20 cellular contexts compared by ENCODE assay signal in the genomic region with DNA sequence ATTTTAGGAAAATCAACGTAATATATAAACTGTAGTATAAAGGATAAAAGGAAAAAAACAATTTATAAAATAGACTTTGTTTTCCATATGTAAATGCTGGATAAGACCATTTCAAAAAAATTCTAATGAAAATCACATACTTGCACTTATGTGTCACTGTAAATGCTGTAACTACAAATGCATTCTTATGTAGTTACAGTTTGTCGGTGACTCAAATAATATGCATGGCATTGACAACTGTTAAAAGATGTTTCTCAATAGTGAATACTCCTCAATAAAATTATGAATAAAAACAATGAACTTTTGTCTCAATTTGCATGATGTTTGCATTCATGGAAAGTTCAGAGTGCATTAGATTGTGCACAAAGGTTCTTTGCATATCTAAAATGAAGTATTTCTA.
"Had no signal": no experiment of that assay in that cellular context is flagged by ENCODE, and none has a peak within 500 bp of the region (broad histone marks: within the 10 kb centered on the region; RNA-seq: fewer than 3 reads in every experiment).

No MANE protein-coding gene starts in this region.

- DNase-seq: activated CD4-positive, alpha-beta memory T cell treated with anti-CD3 and anti-CD28 coated beads for 36 hours; activated CD8-positive, alpha-beta memory T cell treated with anti-CD3 and anti-CD28 coated beads, Interleukin-2, amount 10 ng/mL, durations not matched to agents 7 days and 5 days; activated naive CD4-positive, alpha-beta T cell treated with anti-CD3 and anti-CD28 coated beads, Interleukin-2, amount 10 ng/mL, durations not matched to agents 7 days and 5 days; activated T-cell treated with anti-CD3 and anti-CD28 coated beads, Interleukin-2, amount 50 U/mL, for 24 hours; central memory CD4-positive, alpha-beta T cell; effector CD8-positive, alpha-beta T cell; hippocampal formation; left ventricle myocardium inferior; mucosa of descending colon; naive thymus-derived CD4-positive, alpha-beta T cell; sigmoid colon; stimulated activated CD4-positive, alpha-beta T cell treated with anti-CD3 and anti-CD28 coated beads, Interleukin-1b, Interleukin-23, amount 100 ng/mL, for 48 hours; stimulated activated naive CD8-positive, alpha-beta T cell treated with anti-CD3 and anti-CD28 coated beads, Interleukin-15, amount 100 ng/mL, for 72 hours; T-helper 1 cell; testis; upper lobe of left lung; WERI-Rb-1 had no signal

- H3K36me3 ChIP-seq: left ventricle myocardium inferior, sigmoid colon, upper lobe of left lung, WERI-Rb-1 had no signal

- H3K79me2 ChIP-seq: parathyroid adenoma had no signal

- H3K4me3 Mint-ChIP-seq: activated CD4-positive, alpha-beta memory T cell treated with anti-CD3 and anti-CD28 coated beads for 36 hours; activated CD8-positive, alpha-beta memory T cell treated with anti-CD3 and anti-CD28 coated beads, Interleukin-2, amount 10 ng/mL, durations not matched to agents 7 days and 5 days; activated naive CD4-positive, alpha-beta T cell treated with anti-CD3 and anti-CD28 coated beads, Interleukin-2, amount 10 ng/mL, durations not matched to agents 7 days and 5 days; activated T-cell treated with anti-CD3 and anti-CD28 coated beads, Interleukin-2, amount 50 U/mL, for 24 hours; memory B cell; naive thymus-derived CD4-positive, alpha-beta T cell; stimulated activated naive CD8-positive, alpha-beta T cell treated with anti-CD3 and anti-CD28 coated beads, Interleukin-15, amount 100 ng/mL, for 72 hours had no signal

- H3K9me3 ChIP-seq: mucosa of descending colon, sigmoid colon, testis, upper lobe of left lung had no signal

- H3K4me3 ChIP-seq: coronary artery, left ventricle myocardium inferior, mucosa of descending colon, sigmoid colon, testis, upper lobe of left lung had no signal

- H3K27me3 ChIP-seq: sigmoid colon, testis, upper lobe of left lung had no signal

- H3K9ac ChIP-seq: parathyroid adenoma had no signal

- H3K36me3 Mint-ChIP-seq: activated CD4-positive, alpha-beta memory T cell treated with anti-CD3 and anti-CD28 coated beads for 36 hours; activated CD8-positive, alpha-beta memory T cell treated with anti-CD3 and anti-CD28 coated beads, Interleukin-2, amount 10 ng/mL, durations not matched to agents 7 days and 5 days; activated naive CD4-positive, alpha-beta T cell treated with anti-CD3 and anti-CD28 coated beads, Interleukin-2, amount 10 ng/mL, durations not matched to agents 7 days and 5 days; memory B cell; naive thymus-derived CD4-positive, alpha-beta T cell had no signal

- ATAC-seq: activated CD8-positive, alpha-beta memory T cell treated with anti-CD3 and anti-CD28 coated beads, Interleukin-2, amount 10 ng/mL, durations not matched to agents 7 days and 5 days; mucosa of descending colon; naive thymus-derived CD4-positive, alpha-beta T cell; stimulated activated naive CD8-positive, alpha-beta T cell treated with anti-CD3 and anti-CD28 coated beads, Interleukin-15, amount 100 ng/mL, for 72 hours had no signal

- H3K27ac ChIP-seq: coronary artery, left ventricle myocardium inferior, parathyroid adenoma, sigmoid colon, testis, upper lobe of left lung, WERI-Rb-1 had no signal

- H3K27me3 Mint-ChIP-seq: activated CD4-positive, alpha-beta memory T cell treated with anti-CD3 and anti-CD28 coated beads for 36 hours; activated CD8-positive, alpha-beta memory T cell treated with anti-CD3 and anti-CD28 coated beads, Interleukin-2, amount 10 ng/mL, durations not matched to agents 7 days and 5 days; activated naive CD4-positive, alpha-beta T cell treated with anti-CD3 and anti-CD28 coated beads, Interleukin-2, amount 10 ng/mL, durations not matched to agents 7 days and 5 days; activated T-cell treated with anti-CD3 and anti-CD28 coated beads, Interleukin-2, amount 50 U/mL, for 24 hours; memory B cell; naive thymus-derived CD4-positive, alpha-beta T cell; stimulated activated naive CD8-positive, alpha-beta T cell treated with anti-CD3 and anti-CD28 coated beads, Interleukin-15, amount 100 ng/mL, for 72 hours had no signal

- H2AFZ ChIP-seq: parathyroid adenoma had no signal

- H3K4me1 Mint-ChIP-seq: activated CD8-positive, alpha-beta memory T cell treated with anti-CD3 and anti-CD28 coated beads, Interleukin-2, amount 10 ng/mL, durations not matched to agents 7 days and 5 days; activated naive CD4-positive, alpha-beta T cell treated with anti-CD3 and anti-CD28 coated beads, Interleukin-2, amount 10 ng/mL, durations not matched to agents 7 days and 5 days; memory B cell; naive thymus-derived CD4-positive, alpha-beta T cell; stimulated activated naive CD8-positive, alpha-beta T cell treated with anti-CD3 and anti-CD28 coated beads, Interleukin-15, amount 100 ng/mL, for 72 hours had no signal

- H3K27ac Mint-ChIP-seq: activated CD4-positive, alpha-beta memory T cell treated with anti-CD3 and anti-CD28 coated beads for 36 hours; activated CD8-positive, alpha-beta memory T cell treated with anti-CD3 and anti-CD28 coated beads, Interleukin-2, amount 10 ng/mL, durations not matched to agents 7 days and 5 days; activated naive CD4-positive, alpha-beta T cell treated with anti-CD3 and anti-CD28 coated beads, Interleukin-2, amount 10 ng/mL, durations not matched to agents 7 days and 5 days; activated T-cell treated with anti-CD3 and anti-CD28 coated beads, Interleukin-2, amount 50 U/mL, for 24 hours; memory B cell; naive thymus-derived CD4-positive, alpha-beta T cell; stimulated activated naive CD8-positive, alpha-beta T cell treated with anti-CD3 and anti-CD28 coated beads, Interleukin-15, amount 100 ng/mL, for 72 hours had no signal

- H3K4me1 ChIP-seq: left ventricle myocardium inferior, parathyroid adenoma, sigmoid colon, testis, upper lobe of left lung had no signal
